Comparison of ENCODE assay signal across 18 cellular contexts in the genomic region with DNA sequence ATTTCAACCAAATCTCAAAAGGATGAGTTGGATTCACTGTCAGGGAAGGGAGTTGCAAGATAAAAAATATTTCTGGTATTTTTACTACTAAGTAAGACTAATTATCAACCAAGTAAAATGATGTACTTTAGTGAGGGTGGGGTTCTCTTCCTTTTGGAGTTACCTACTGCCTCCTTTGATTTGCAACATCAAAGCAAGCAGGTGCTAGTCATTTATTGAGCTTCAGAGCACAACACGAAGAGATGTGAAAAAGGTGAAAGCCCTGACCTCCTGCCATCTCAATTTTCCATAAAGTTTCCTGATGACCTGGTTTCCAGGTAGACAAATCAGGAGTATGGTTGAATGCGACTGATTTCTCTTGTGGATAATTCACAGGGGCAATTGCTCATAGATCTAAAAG.
DNase-seq lines count a peak whose midpoint lies in the region; ATAC-seq and TF ChIP-seq lines count a peak whose summit lies in the region.
"Had no signal": no experiment of that assay in that cellular context is flagged by ENCODE, and none has a peak within 500 bp of the region (broad histone marks: within the 10 kb centered on the region; RNA-seq: fewer than 3 reads in every experiment).

No MANE protein-coding gene starts in this region.

- H3F3A ChIP-seq in GM23248 (ENCODE audit: insufficient read depth), result no peaks in the 10 kb centered on the region

- peak overlapping the region; percentile 22 for H3K4me3 Mint-ChIP-seq in Caco-2 (ENCODE audit: unreplicated experiment)
- H3K4me3 Mint-ChIP-seq: CD4-positive, alpha-beta memory T cell had no signal

- no peak overlapping the region for H3K9ac ChIP-seq in GM23248
- H3K9ac ChIP-seq in mammary epithelial cell (ENCODE audit: insufficient read depth, low read length), result no peak overlapping the region

- intact Hi-C loops in Caco-2 (cut with micrococcal nuclease; ENCODE audit: unreplicated experiment) (loop anchor here (1.0 to 2.0 kb wide), 3 partner anchors 9 to 29 kb away; no protein-coding TSS in a partner anchor), lower leg skin (cut with DNase I; ENCODE audit: low total_unique reads) (no loop called here), mammary epithelial cell (cut with micrococcal nuclease) (no loop called here)

- H3K79me2 ChIP-seq in GM23248 (ENCODE audit: insufficient read depth), result no peaks in the 10 kb centered on the region
- no peaks in the 10 kb centered on the region for H3K79me2 ChIP-seq in mammary epithelial cell (ENCODE audit: insufficient read depth, low read length)

- H3K27ac ChIP-seq in GM23248 (no peak overlapping the region), mammary epithelial cell (ENCODE audit: insufficient read depth, low read depth, low read length) (no peak overlapping the region)
- H3K27ac ChIP-seq: A549 had no signal

- H3K4me1 Mint-ChIP-seq in Caco-2 (ENCODE audit: low read depth, unreplicated experiment), result peaks cover 23% of the 10 kb centered on the region

- POLR2A ChIA-PET in Caco-2 (lab: Charles Lee), result interaction anchor here (0.6 to 1.0 kb wide), 2 partner anchors 100 to 441 kb away, joined by 3 read pairs; partner anchors contain the start of genes CAB39L and SETDB2

- H3K4me2 ChIP-seq in GM23248 (ENCODE audit: unreplicated experiment), result peak overlapping the region; percentile 35
- H3K4me2 ChIP-seq in mammary epithelial cell (ENCODE audit: insufficient read depth, low read depth, low read length), result no peak overlapping the region
- H3K4me2 ChIP-seq: A549 had no signal

- no peak overlapping the region for H3K4me3 ChIP-seq in Caco-2 (ENCODE audit: low read depth, low read length)
- H3K4me3 ChIP-seq in GM23248, result no peak overlapping the region
- H3K4me3 ChIP-seq in lower leg skin (ENCODE audit: low read depth, poor library complexity, severe bottlenecking), result no peak overlapping the region
- no peak overlapping the region for H3K4me3 ChIP-seq in mammary epithelial cell (replicated peaks in 1 of 3; ENCODE audit: insufficient read depth in 1 of 3, low read depth in 2 of 3, low read length in 3 of 3)
- H3K4me3 ChIP-seq: A549, HAP-1 had no signal

- peaks cover 59% of the 10 kb centered on the region for H3K4me1 ChIP-seq in Caco-2
- H3K4me1 ChIP-seq in GM23248 (ENCODE audit: insufficient read depth), result peaks cover 6% of the 10 kb centered on the region; the same call in 1 of the 2 replicates
- no peaks in the 10 kb centered on the region for H3K4me1 ChIP-seq in mammary epithelial cell (ENCODE audit: insufficient read depth, low read length)
- H3K4me1 ChIP-seq: A549, HAP-1 had no signal

- ATAC-seq in omental fat pad (ENCODE audit: low FRiP score), result peak; percentile 48
- ATAC-seq: A549 had no signal

- H3K9me3 ChIP-seq in Caco-2 (no peaks in the 10 kb centered on the region), GM23248 (ENCODE audit: low read depth) (no peaks in the 10 kb centered on the region), mammary epithelial cell (replicated peaks; ENCODE audit: insufficient read depth, low read length) (no peaks in the 10 kb centered on the region)
- H3K9me3 ChIP-seq: A549, HAP-1 had no signal

- dilution Hi-C loops in mammary epithelial cell (cut with HindIII; ENCODE audit: low sequenced_read_pairs), result no loop called here

- H3K27me3 ChIP-seq in Caco-2 (replicated peaks; ENCODE audit: control insufficient read depth, insufficient read depth, low read length) (no peaks in the 10 kb centered on the region), GM23248 (replicated peaks; ENCODE audit: insufficient read depth) (no peaks in the 10 kb centered on the region), mammary epithelial cell (ENCODE audit: insufficient read depth, low read length) (no peaks in the 10 kb centered on the region)

- peaks cover 16% of the 10 kb centered on the region for H3K36me3 Mint-ChIP-seq in Caco-2 (ENCODE audit: insufficient read depth, unreplicated experiment)

- in situ Hi-C loops in GM23248 (cut with MboI) (no loop called here), mammary epithelial cell (cut with MboI; ENCODE audit: low sequenced_read_pairs in 2 of 2) (no loop called here)

- WGBS in GM23248 (ENCODE audit: low coverage in 1 of 2, low lambda C conversion rate in 2 of 2, missing lambda C conversion rate in 2 of 2), 2 experiments, result 81 to 83% methylated on average over 2 of the region's 2 CpGs
- 36 to 62% methylated on average over 2 of the region's 2 CpGs for WGBS in lower leg skin, 2 donors
- WGBS in mammary epithelial cell (ENCODE audit: low coverage, missing lambda C conversion rate), result 66% methylated on average over 2 of the region's 2 CpGs

- H3K9me2 ChIP-seq in GM23248 (ENCODE audit: insufficient read depth), result no peaks in the 10 kb centered on the region

- CTCF ChIA-PET in Caco-2 (lab: Charles Lee), result interaction anchor here (0.9 to 1.0 kb wide), 3 partner anchors 28 to 85 kb away, joined by 3 read pairs; no protein-coding TSS in a partner anchor
- CTCF ChIA-PET in mammary epithelial cell (lab: Charles Lee; ENCODE audit: low non-redundant PET), result no interaction called here

- H3K27ac Mint-ChIP-seq in Caco-2 (ENCODE audit: unreplicated experiment), result peak overlapping the region; percentile 62

- no peaks in the 10 kb centered on the region for H3K27me3 Mint-ChIP-seq in Caco-2 (ENCODE audit: insufficient read depth, unreplicated experiment)
- H3K27me3 Mint-ChIP-seq: CD4-positive, alpha-beta memory T cell had no signal

- H3K9me3 Mint-ChIP-seq in Caco-2 (ENCODE audit: unreplicated experiment), result no peaks in the 10 kb centered on the region

- DNase-seq in Caco-2 (peak; percentile 66 to 70), GM23248 (peak; percentile 3), SW480 (ENCODE audit: low spot score) (peak; percentile 93), omental fat pad (ENCODE audit: low spot score) (no peak), lower leg skin (ENCODE audit: low spot score in 2 of 2) (no peak), GDM1 (lab: John Stamatoyannopoulos, UW) (no peak), mammary epithelial cell (no peak), HuH-7 (ENCODE audit: low spot score) (no peak)
- DNase-seq: 8988T; C1 segment of cervical spinal cord; CD4-positive, alpha-beta memory T cell; COR-L47; DMS153; DND-41; EL; GOT3 had no signal

- H2AFZ ChIP-seq in GM23248 (peak overlapping the region; percentile 58), mammary epithelial cell (ENCODE audit: low read depth, low read length) (no peak overlapping the region)

- peaks cover 1% of the 10 kb centered on the region for H3K36me3 ChIP-seq in Caco-2 (ENCODE audit: control insufficient read depth, insufficient read depth, low read length)
- no peaks in the 10 kb centered on the region for H3K36me3 ChIP-seq in GM23248 (ENCODE audit: low read depth)
- no peaks in the 10 kb centered on the region for H3K36me3 ChIP-seq in mammary epithelial cell (ENCODE audit: insufficient read depth, low read length)
- H3K36me3 ChIP-seq: HAP-1 had no signal

- BruUV-seq in Caco-2 (replicated peaks; lab: Mats Ljungman, UMichigan), result no TSS peak
- BruUV-seq in mammary epithelial cell (replicated peaks; lab: Mats Ljungman, UMichigan), result no TSS peak

- TF ChIP-seq CTCF in Caco-2 (IDR thresholded peaks at IDR 0.05; ENCODE audit: insufficient read depth in 1 of 2, low read depth in 1 of 2, low read length in 1 of 2, severe bottlenecking in 1 of 2, unreplicated experiment in 1 of 2) (no peak), omental fat pad (IDR thresholded peaks at IDR 0.05) (no peak), lower leg skin (IDR thresholded peaks at IDR 0.05) (no peak), mammary epithelial cell (conservative IDR thresholded peaks at IDR 0.05 in 1 of 2, IDR thresholded peaks at IDR 0.05 in 1 of 2; ENCODE audit: extremely low read depth in 1 of 2, insufficient read depth in 1 of 2, low read depth in 1 of 2, low read length in 2 of 2) (no peak)

- H4K20me1 ChIP-seq in GM23248 (ENCODE audit: insufficient read depth) (no peaks in the 10 kb centered on the region), mammary epithelial cell (ENCODE audit: insufficient read depth, low read length) (no peaks in the 10 kb centered on the region)

- TF ChIP-seq POLR2A in lower leg skin (IDR thresholded peaks at IDR 0.05), result no peak

Comparison
In these comparisons a context has a peak if more than half of its experiments do, and no peak if none do; other contexts are left out.
1. DNase-seq: peak in Caco-2 (2 of 2), GM23248 (single experiment) and SW480 (single experiment); none in omental fat pad (single experiment), lower leg skin (0 of 2), GDM1 (single experiment), mammary epithelial cell (single experiment) and HuH-7 (single experiment).